In the genomic region with DNA sequence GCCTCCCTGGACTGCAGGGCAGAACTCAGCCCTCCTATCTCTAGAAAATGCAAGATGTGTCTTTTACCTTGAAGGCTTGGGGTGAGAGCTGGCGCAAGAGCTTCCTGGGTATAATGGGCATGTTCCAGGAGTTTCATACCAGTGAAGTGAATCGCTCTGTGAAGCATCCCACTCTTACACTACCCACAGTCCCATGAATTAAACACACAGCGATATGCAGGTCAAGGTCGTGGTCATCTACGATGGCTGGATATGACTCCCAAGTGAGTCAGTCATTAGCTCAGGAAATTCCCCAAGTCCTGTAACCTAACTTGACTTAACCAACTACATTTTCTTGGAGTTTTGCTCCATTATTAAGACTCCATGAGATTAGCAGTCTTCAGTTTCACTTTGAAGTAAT, we compare ENCODE assay signal across 17 cellular contexts.
DNase-seq lines count a peak whose midpoint lies in the region; ATAC-seq, FAIRE-seq and TF ChIP-seq lines count a peak whose summit lies in the region.
"Had no signal": no experiment of that assay in that cellular context is flagged by ENCODE, and none has a peak within 500 bp of the region (broad histone marks: within the 10 kb centered on the region; RNA-seq: fewer than 3 reads in every experiment).

No MANE protein-coding gene starts in this region.

- TF ChIP-seq EP300 in A549 (IDR thresholded peaks at IDR 0.05) = peak in 1 of 2 experiments; percentile 72; a peak in 1 of 5 replicates

- CTCF ChIA-PET in A549 (lab: Yijun Ruan, JAX) = interaction anchor here (1.1 kb wide), 1 partner anchor 13 kb away, joined by 3 read pairs; no protein-coding TSS in a partner anchor

- no peaks in the 10 kb centered on the region for H3K36me3 Mint-ChIP-seq in activated T-helper 17 cell treated with anti-CD3 and anti-CD28 coated beads, Interleukin-2, amount 50 U/mL, for 72 hours (ENCODE audit: low read depth)
- H3K36me3 Mint-ChIP-seq in activated CD4-positive, alpha-beta T cell treated with anti-CD3 and anti-CD28 coated beads, Interleukin-2, amount 10 ng/mL, durations not matched to agents 24 days and 14 days (ENCODE audit: low read depth) = no peaks in the 10 kb centered on the region

- no peak for TF ChIP-seq CTCF in A549 (IDR thresholded peaks at IDR 0.05)
- TF ChIP-seq CTCF in right atrium auricular region (IDR thresholded peaks at IDR 0.05) = no peak

- peak overlapping the region; percentile 47 to 79; a peak in 4 of 6 replicates for H3K27ac ChIP-seq in A549
- H3K27ac ChIP-seq in right atrium auricular region = no peak overlapping the region
- H3K27ac ChIP-seq: body of pancreas, SJCRH30, skin epidermis, tibial artery had no signal

- ATAC-seq in A549 (peak; percentile 89 to 95), HG03196 (IDR thresholded peaks at IDR 0.05; ENCODE audit: unreplicated experiment) (no peak)
- ATAC-seq in activated T-helper 17 cell treated with anti-CD3 and anti-CD28 coated beads, Interleukin-2, amount 50 U/mL, for 72 hours (replicated peaks) = no peak
- ATAC-seq: activated T-cell treated with anti-CD3 and anti-CD28 coated beads, Interleukin-2, amount 50 U/mL, for 72 hours; body of pancreas had no signal

- no peaks in the 10 kb centered on the region for H3K9me3 Mint-ChIP-seq in activated T-helper 17 cell treated with anti-CD3 and anti-CD28 coated beads, Interleukin-2, amount 50 U/mL, for 72 hours
- H3K9me3 Mint-ChIP-seq in activated CD4-positive, alpha-beta T cell treated with anti-CD3 and anti-CD28 coated beads, Interleukin-2, amount 10 ng/mL, durations not matched to agents 24 days and 14 days = no peaks in the 10 kb centered on the region

- H3K4me3 ChIP-seq in A549 (no peak overlapping the region), right atrium auricular region (no peak overlapping the region)
- H3K4me3 ChIP-seq: body of pancreas, SJCRH30, skin epidermis, tibial artery had no signal

- no peaks in the 10 kb centered on the region for H3K4me1 Mint-ChIP-seq in activated T-helper 17 cell treated with anti-CD3 and anti-CD28 coated beads, Interleukin-2, amount 50 U/mL, for 72 hours
- H3K4me1 Mint-ChIP-seq in activated CD4-positive, alpha-beta T cell treated with anti-CD3 and anti-CD28 coated beads, Interleukin-2, amount 10 ng/mL, durations not matched to agents 24 days and 14 days = no peaks in the 10 kb centered on the region
- H3K4me1 Mint-ChIP-seq: activated B cell treated with CpG ODN at 0.5 μM for 24 hours had no signal

- H3K9me3 ChIP-seq in A549 (no peaks in the 10 kb centered on the region), right atrium auricular region (no peaks in the 10 kb centered on the region)
- H3K9me3 ChIP-seq: body of pancreas, tibial artery had no signal

- H3K27me3 ChIP-seq in right atrium auricular region = no peaks in the 10 kb centered on the region
- H3K27me3 ChIP-seq: SJCRH30, tibial artery had no signal

- peak; percentile 59 for FAIRE-seq in A549 (lab: Jason Lieb, UNC)
- FAIRE-seq: A204.1 had no signal

- no peaks in the 10 kb centered on the region for H3K27me3 Mint-ChIP-seq in activated T-helper 17 cell treated with anti-CD3 and anti-CD28 coated beads, Interleukin-2, amount 50 U/mL, for 72 hours
- no peaks in the 10 kb centered on the region for H3K27me3 Mint-ChIP-seq in activated CD4-positive, alpha-beta T cell treated with anti-CD3 and anti-CD28 coated beads, Interleukin-2, amount 10 ng/mL, durations not matched to agents 24 days and 14 days
- H3K27me3 Mint-ChIP-seq: activated B cell treated with CpG ODN at 0.5 μM for 24 hours had no signal

- H3K4me3 Mint-ChIP-seq in activated T-helper 17 cell treated with anti-CD3 and anti-CD28 coated beads, Interleukin-2, amount 50 U/mL, for 72 hours = no peak overlapping the region
- H3K4me3 Mint-ChIP-seq in activated CD4-positive, alpha-beta T cell treated with anti-CD3 and anti-CD28 coated beads, Interleukin-2, amount 10 ng/mL, durations not matched to agents 24 days and 14 days = no peak overlapping the region
- H3K4me3 Mint-ChIP-seq: activated B cell treated with CpG ODN at 0.5 μM for 24 hours; activated T-cell treated with anti-CD3 and anti-CD28 coated beads, Interleukin-2, amount 50 U/mL, for 72 hours had no signal

- H3K4me2 ChIP-seq in A549 = peak overlapping the region; percentile 53

- POLR2A ChIA-PET in A549 (lab: Yijun Ruan, JAX) = no interaction called here

- no peaks in the 10 kb centered on the region for H3K36me3 ChIP-seq in right atrium auricular region
- H3K36me3 ChIP-seq: SJCRH30, tibial artery had no signal

- no peak for TF ChIP-seq POLR2A in A549 (IDR thresholded peaks at IDR 0.05; ENCODE audit: low read length)

- WGBS in A549 (ENCODE audit: missing lambda C conversion rate) = 12% methylated on average over 5 of the region's 5 CpGs

- H3K4me1 ChIP-seq in A549 = peaks cover 15% of the 10 kb centered on the region
- no peaks in the 10 kb centered on the region for H3K4me1 ChIP-seq in right atrium auricular region
- H3K4me1 ChIP-seq: body of pancreas, SJCRH30 had no signal

- intact Hi-C loops in activated CD4-positive, alpha-beta T cell treated with anti-CD3 and anti-CD28 coated beads, Interleukin-2, amount 10 ng/mL, durations not matched to agents 24 days and 14 days (cut with micrococcal nuclease) = no loop called here

- DNase-seq in A549 (ENCODE audit: low read depth in 1 of 2, low spot score in 1 of 2) (peak; percentile 55 to 75), HK-2 (ENCODE audit: unreplicated experiment) (peak; percentile 47), amniotic stem cell (lab: John Stamatoyannopoulos, UW) (peak; percentile 65), hepatic stellate cell (ENCODE audit: low spot score) (peak; percentile 56), right atrium auricular region (ENCODE audit: low spot score) (no peak)
- DNase-seq in activated CD4-positive, alpha-beta T cell treated with anti-CD3 and anti-CD28 coated beads, Interleukin-2, amount 10 ng/mL, durations not matched to agents 24 days and 14 days = no peak
- DNase-seq: activated B cell treated with CpG ODN at 0.5 μM for 24 hours; activated T-cell treated with anti-CD3 and anti-CD28 coated beads, Interleukin-2, amount 50 U/mL, for 72 hours; body of pancreas; MV-4-11; NCI-H510A; SJCRH30; tibial artery had no signal

- no peak overlapping the region for H3K27ac Mint-ChIP-seq in activated T-helper 17 cell treated with anti-CD3 and anti-CD28 coated beads, Interleukin-2, amount 50 U/mL, for 72 hours
- no peak overlapping the region for H3K27ac Mint-ChIP-seq in activated CD4-positive, alpha-beta T cell treated with anti-CD3 and anti-CD28 coated beads, Interleukin-2, amount 10 ng/mL, durations not matched to agents 24 days and 14 days
- H3K27ac Mint-ChIP-seq: activated B cell treated with CpG ODN at 0.5 μM for 24 hours; activated T-cell treated with anti-CD3 and anti-CD28 coated beads, Interleukin-2, amount 50 U/mL, for 72 hours had no signal

- no peak; a peak in 2 of 5 replicates for TF ChIP-seq RAD21 in A549 (conservative IDR thresholded peaks at IDR 0.05 in 1 of 2, IDR thresholded peaks at IDR 0.05 in 1 of 2)

TF ChIP-seq in A549, 52 proteins besides CTCF, POLR2A, EP300 and RAD21:
- TF ChIP-seq GATA3 (IDR thresholded peaks at IDR 0.05; ENCODE audit: borderline replicate concordance) (peak; percentile 74; the same call in 1 of the 2 replicates), ELK1 (IDR thresholded peaks at IDR 0.05; ENCODE audit: low read depth, low read length) (no peak), JUNB (IDR thresholded peaks at IDR 0.05) (peak; percentile 66), FOSL2 (IDR thresholded peaks at IDR 0.05) (peak; percentile 78), FOSL2 (CRISPR knock-in tag; IDR thresholded peaks at IDR 0.05) (peak; percentile 79), CEBPB (IDR thresholded peaks at IDR 0.05) (peak in 1 of 2 experiments; percentile 62; a peak in 1 of 4 replicates), BHLHE40 (IDR thresholded peaks at IDR 0.05; ENCODE audit: low read depth, low read length) (no peak), MYC (IDR thresholded peaks at IDR 0.05; ENCODE audit: borderline replicate concordance, low read length) (no peak), MAX (IDR thresholded peaks at IDR 0.05) (peak; percentile 47; the same call in 1 of the 2 replicates)

Comparison
In these comparisons a context has a peak if more than half of its experiments do, and no peak if none do; other contexts are left out.
1. ATAC-seq: peak in A549 (2 of 2); none in activated T-helper 17 cell treated with anti-CD3 and anti-CD28 coated beads, Interleukin-2, amount 50 U/mL, for 72 hours (single experiment) and HG03196 (single experiment).
2. DNase-seq: peak in A549 (2 of 2), HK-2 (single experiment), amniotic stem cell (single experiment) and hepatic stellate cell (single experiment); none in right atrium auricular region (single experiment) and activated CD4-positive, alpha-beta T cell treated with anti-CD3 and anti-CD28 coated beads, Interleukin-2, amount 10 ng/mL, durations not matched to agents 24 days and 14 days (single experiment).
3. H3K27ac ChIP-seq: peak in A549 (2 of 2); none in right atrium auricular region (0 of 2).